Comparison of ENCODE assay signal across 21 cellular contexts in the genomic region with DNA sequence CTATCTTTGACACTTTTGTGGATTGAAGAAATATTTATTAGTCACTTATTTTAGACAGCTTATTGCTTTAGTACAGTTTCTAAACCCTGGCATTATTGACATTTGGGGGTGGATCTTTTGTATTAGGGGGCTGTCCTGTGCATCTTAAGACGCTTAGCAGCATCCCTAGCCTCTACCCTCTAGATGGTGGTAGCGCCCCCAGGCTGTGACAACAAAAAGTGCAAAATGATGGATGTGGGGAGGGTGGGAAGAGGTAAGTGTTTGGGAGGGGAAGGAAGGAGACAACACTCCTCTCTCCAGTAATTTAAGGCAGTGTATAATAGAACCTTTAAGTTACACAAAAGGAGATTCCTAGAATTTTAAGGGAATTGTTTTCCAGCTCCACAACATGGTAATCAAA.
DNase-seq lines count a peak whose midpoint lies in the region; TF ChIP-seq lines count a peak whose summit lies in the region.
"Had no signal": no experiment of that assay in that cellular context is flagged by ENCODE, and none has a peak within 500 bp of the region (broad histone marks: within the 10 kb centered on the region; RNA-seq: fewer than 3 reads in every experiment).

No MANE protein-coding gene starts in this region.

- TF ChIP-seq CTCF in choroid plexus epithelial cell (conservative IDR thresholded peaks at IDR 0.05; ENCODE audit: low read depth, low read length) (peak; percentile 2), smooth muscle cell (IDR thresholded peaks at IDR 0.05; ENCODE audit: borderline replicate concordance, insufficient read depth, poor library complexity, severe bottlenecking) (peak; percentile 7)

- no peaks in the 10 kb centered on the region for H3F3A ChIP-seq in smooth muscle cell (ENCODE audit: low read depth)

- H3K4me1 ChIP-seq in smooth muscle cell (ENCODE audit: low read depth): no peaks in the 10 kb centered on the region
- H3K4me1 ChIP-seq: esophagus muscularis mucosa, parathyroid adenoma had no signal

- H4K20me1 ChIP-seq in smooth muscle cell (ENCODE audit: low read depth): no peaks in the 10 kb centered on the region

- H3K4me3 ChIP-seq in choroid plexus epithelial cell (ENCODE audit: low read depth, low read length) (no peak overlapping the region), smooth muscle cell (no peak overlapping the region)
- H3K4me3 ChIP-seq: dorsolateral prefrontal cortex, esophagus muscularis mucosa, skin epidermis, thoracic aorta had no signal

- no peaks in the 10 kb centered on the region for H3K9me3 ChIP-seq in smooth muscle cell (replicated peaks; ENCODE audit: low read depth)
- H3K9me3 ChIP-seq: thoracic aorta had no signal

- no peak overlapping the region for H3K4me2 ChIP-seq in smooth muscle cell

- H3K9ac ChIP-seq in smooth muscle cell (ENCODE audit: low read depth): no peak overlapping the region
- H3K9ac ChIP-seq: parathyroid adenoma had no signal

- H3K36me3 ChIP-seq in smooth muscle cell (ENCODE audit: low read depth): no peaks in the 10 kb centered on the region
- H3K36me3 ChIP-seq: esophagus muscularis mucosa, thoracic aorta had no signal

- H3K27ac ChIP-seq in smooth muscle cell (ENCODE audit: low read depth): no peak overlapping the region
- H3K27ac ChIP-seq: dorsolateral prefrontal cortex, esophagus muscularis mucosa, parathyroid adenoma, skin epidermis, thoracic aorta had no signal

- H3K79me2 ChIP-seq in smooth muscle cell (ENCODE audit: low read depth): no peaks in the 10 kb centered on the region
- H3K79me2 ChIP-seq: parathyroid adenoma had no signal

- H3K27me3 ChIP-seq in smooth muscle cell (ENCODE audit: low read depth): no peaks in the 10 kb centered on the region
- H3K27me3 ChIP-seq: dorsolateral prefrontal cortex, esophagus muscularis mucosa had no signal

- WGBS in smooth muscle cell (ENCODE audit: low lambda C conversion rate): 39% methylated on average over 2 of the region's 2 CpGs

- no peak overlapping the region for H2AFZ ChIP-seq in smooth muscle cell (ENCODE audit: low read depth)
- H2AFZ ChIP-seq: parathyroid adenoma had no signal

- DNase-seq in NCI-H748 (lab: John Stamatoyannopoulos, UW; ENCODE audit: unreplicated experiment) (peak; percentile 0), NCI-H748 treated with DMSO at 0.1 percent for 48 hours (lab: John Stamatoyannopoulos, UW) (no peak), NAMALWA (ENCODE audit: low spot score) (peak; percentile 13), choroid plexus epithelial cell (ENCODE audit: low read depth) (no peak), smooth muscle cell (lab: John Stamatoyannopoulos, UW; ENCODE audit: unreplicated experiment) (no peak), middle frontal gyrus (ENCODE audit: extremely low spot score, low spot score) (no peak), NCI-H510A treated with DMSO at 0.1 percent for 48 hours (lab: John Stamatoyannopoulos, UW) (no peak)
- no peak for DNase-seq in activated effector memory CD4-positive, alpha-beta T cell treated with anti-CD3 and anti-CD28 coated beads, Interleukin-2, amount 50 U/mL, for 16 hours
- DNase-seq: activated CD8-positive, alpha-beta T cell treated with anti-CD3 and anti-CD28 coated beads for 36 hours; activated naive CD8-positive, alpha-beta T cell treated with anti-CD3 and anti-CD28 coated beads, Interleukin-2, amount 10 ng/mL, durations not matched to agents 7 days and 5 days; activated T-cell treated with anti-CD3 and anti-CD28 coated beads, Interleukin-2, amount 50 U/mL, for 72 hours; dorsolateral prefrontal cortex; islet precursor cell; naive thymus-derived CD4-positive, alpha-beta T cell; NCI-H2029 treated with DMSO at 0.1 percent for 48 hours; NCI-H526; T-cell had no signal

Comparison
In these comparisons a context has a peak if more than half of its experiments do, and no peak if none do; other contexts are left out.
1. DNase-seq: peak in NCI-H748 (single experiment) and NAMALWA (single experiment); none in NCI-H748 treated with DMSO at 0.1 percent for 48 hours (single experiment), choroid plexus epithelial cell (single experiment), smooth muscle cell (single experiment), middle frontal gyrus (single experiment), NCI-H510A treated with DMSO at 0.1 percent for 48 hours (single experiment) and activated effector memory CD4-positive, alpha-beta T cell treated with anti-CD3 and anti-CD28 coated beads, Interleukin-2, amount 50 U/mL, for 16 hours (single experiment).